9 cellular contexts compared by ENCODE assay signal in genomic region chr1:99662581-99663208, GRCh38. TPM values are rescaled to one million over a fixed set of nuclear protein-coding genes. Genes with fewer than 3 reads are reported as not detected.
DNase-seq lines count a peak whose midpoint lies in the region; ATAC-seq and TF ChIP-seq lines count a peak whose summit lies in the region.
"Had no signal": no experiment of that assay in that cellular context is flagged by ENCODE, and none has a peak within 500 bp of the region (broad histone marks: within the 10 kb centered on the region; RNA-seq: fewer than 3 reads in every experiment).

No MANE protein-coding gene starts in this region.

- no peaks in the 10 kb centered on the region for H3K4me1 ChIP-seq in aorta (ENCODE audit: control insufficient read depth in 1 of 2, insufficient read depth in 2 of 2, low read length in 2 of 2)

- no peaks in the 10 kb centered on the region for H3K36me3 ChIP-seq in aorta (ENCODE audit: control insufficient read depth in 1 of 2, insufficient read depth in 2 of 2, low read length in 1 of 2)

- WGBS in aorta, 2 donors = 24% methylated on average over 3 of the region's 3 CpGs

- intact Hi-C loops in aorta (cut with DNase I) = no loop called here

- H3K27ac Mint-ChIP-seq in nephron progenitor cell = peak overlapping the region; percentile 77
- no peak overlapping the region for H3K27ac Mint-ChIP-seq in activated CD8-positive, alpha-beta memory T cell treated with anti-CD3 and anti-CD28 coated beads, Interleukin-2, amount 10 ng/mL, durations not matched to agents 7 days and 5 days
- H3K27ac Mint-ChIP-seq: activated CD4-positive, alpha-beta T cell treated with anti-CD3 and anti-CD28 coated beads for 36 hours had no signal

- peaks cover 10% of the 10 kb centered on the region for H3K4me1 Mint-ChIP-seq in nephron progenitor cell
- no peaks in the 10 kb centered on the region for H3K4me1 Mint-ChIP-seq in activated CD8-positive, alpha-beta memory T cell treated with anti-CD3 and anti-CD28 coated beads, Interleukin-2, amount 10 ng/mL, durations not matched to agents 7 days and 5 days
- H3K4me1 Mint-ChIP-seq: activated CD4-positive, alpha-beta T cell treated with anti-CD3 and anti-CD28 coated beads for 36 hours had no signal

- no peak for TF ChIP-seq CTCF in nephron progenitor cell (IDR thresholded peaks at IDR 0.05)

- no peaks in the 10 kb centered on the region for H3K9me3 ChIP-seq in aorta (ENCODE audit: control insufficient read depth, low read length)

- H3K4me3 ChIP-seq in aorta (ENCODE audit: low read length in 2 of 2) = no peak overlapping the region

- CTCF ChIA-PET in activated CD8-positive, alpha-beta memory T cell treated with anti-CD3 and anti-CD28 coated beads, Interleukin-2, amount 10 ng/mL, durations not matched to agents 7 days and 5 days (lab: Charles Lee) = no interaction called here

- H3K4me3 Mint-ChIP-seq in nephron progenitor cell = no peak overlapping the region
- no peak overlapping the region for H3K4me3 Mint-ChIP-seq in activated CD8-positive, alpha-beta memory T cell treated with anti-CD3 and anti-CD28 coated beads, Interleukin-2, amount 10 ng/mL, durations not matched to agents 7 days and 5 days
- H3K4me3 Mint-ChIP-seq: activated CD4-positive, alpha-beta T cell treated with anti-CD3 and anti-CD28 coated beads for 36 hours had no signal

- H3K9me3 Mint-ChIP-seq in nephron progenitor cell = no peaks in the 10 kb centered on the region
- H3K9me3 Mint-ChIP-seq in activated CD8-positive, alpha-beta memory T cell treated with anti-CD3 and anti-CD28 coated beads, Interleukin-2, amount 10 ng/mL, durations not matched to agents 7 days and 5 days (ENCODE audit: low read depth) = no peaks in the 10 kb centered on the region

- in situ Hi-C loops in SK-MEL-5 (cut with HindIII; ENCODE audit: low pct_unique_long_range_greater_than_20kb, low sequenced_read_pairs) = no loop called here

- H3K27me3 Mint-ChIP-seq in nephron progenitor cell (ENCODE audit: low read depth, poor library complexity) = no peaks in the 10 kb centered on the region
- H3K27me3 Mint-ChIP-seq in activated CD8-positive, alpha-beta memory T cell treated with anti-CD3 and anti-CD28 coated beads, Interleukin-2, amount 10 ng/mL, durations not matched to agents 7 days and 5 days = peaks cover 14% of the 10 kb centered on the region

- ATAC-seq in aorta (ENCODE audit: low FRiP score) = peak; percentile 82
- ATAC-seq in GM21528 (IDR thresholded peaks at IDR 0.05; ENCODE audit: low FRiP score, unreplicated experiment) = no peak
- ATAC-seq in activated CD8-positive, alpha-beta memory T cell treated with anti-CD3 and anti-CD28 coated beads, Interleukin-2, amount 10 ng/mL, durations not matched to agents 7 days and 5 days = no peak
- ATAC-seq: activated CD4-positive, alpha-beta T cell treated with anti-CD3 and anti-CD28 coated beads for 36 hours; stimulated activated naive CD8-positive, alpha-beta T cell treated with anti-CD3 and anti-CD28 coated beads, Interleukin-15, Interleukin-2, amounts not matched to agents 100 U/mL and 50 U/mL, for 24 hours had no signal

- no peaks in the 10 kb centered on the region for H3K27me3 ChIP-seq in aorta (ENCODE audit: control insufficient read depth in 1 of 2, insufficient read depth in 2 of 2, low read length in 1 of 2)

- no peak overlapping the region for H3K27ac ChIP-seq in aorta (ENCODE audit: low read depth in 1 of 2, low read length in 2 of 2)

- H3K36me3 Mint-ChIP-seq in nephron progenitor cell (ENCODE audit: low read depth) = no peaks in the 10 kb centered on the region
- no peaks in the 10 kb centered on the region for H3K36me3 Mint-ChIP-seq in activated CD8-positive, alpha-beta memory T cell treated with anti-CD3 and anti-CD28 coated beads, Interleukin-2, amount 10 ng/mL, durations not matched to agents 7 days and 5 days

- DNase-seq in SK-MEL-5 (ENCODE audit: low read depth, low spot score) = peak; percentile 81
- peak; percentile 98 for DNase-seq in fibroblast of peridontal ligament (ENCODE audit: extremely low read depth)
- no peak for DNase-seq in nephron progenitor cell
- peak; percentile 61 to 79 for DNase-seq in aorta
- no peak for DNase-seq in activated T-cell treated with anti-CD3 and anti-CD28 coated beads for 4 hours
- no peak for DNase-seq in activated CD8-positive, alpha-beta memory T cell treated with anti-CD3 and anti-CD28 coated beads, Interleukin-2, amount 10 ng/mL, durations not matched to agents 7 days and 5 days
- DNase-seq: activated CD4-positive, alpha-beta T cell treated with anti-CD3 and anti-CD28 coated beads for 36 hours; stimulated activated naive CD8-positive, alpha-beta T cell treated with anti-CD3 and anti-CD28 coated beads, Interleukin-15, Interleukin-2, amounts not matched to agents 100 U/mL and 50 U/mL, for 24 hours had no signal

RNA-seq across cellular contexts. Expression of gene PALMD, which starts 16.8 kb away (rescaled TPM):
- 0.11 and 0.40 TPM in 2 replicates for total RNA-seq in SK-MEL-5 (2014; rRNA removed; shearing (Covaris generic))
- polyA plus RNA-seq in SK-MEL-5 (2015; cell fraction: cytosol; rRNA removed) = 0.25 and 0.30 TPM in 2 replicates
- polyA plus RNA-seq in SK-MEL-5 (2015; cell fraction: nucleus; rRNA removed) = 0.33 and 0.38 TPM in 2 replicates
- total RNA-seq in aorta = 10 to 100 TPM; 27.2 to 40.0 TPM
- 1 to 10 TPM; 2.7 to 3.4 TPM for polyA plus RNA-seq in aorta
- total RNA-seq in activated CD8-positive, alpha-beta memory T cell treated with anti-CD3 and anti-CD28 coated beads, Interleukin-2, amount 10 ng/mL, durations not matched to agents 7 days and 5 days = not detected
- total RNA-seq: activated CD4-positive, alpha-beta T cell treated with anti-CD3 and anti-CD28 coated beads for 36 hours had no signal

Comparison
In these comparisons a context has a peak if more than half of its experiments do, and no peak if none do; other contexts are left out.
1. DNase-seq: peak in SK-MEL-5 (single experiment), fibroblast of peridontal ligament (single experiment) and aorta (2 of 2); none in nephron progenitor cell (single experiment), activated T-cell treated with anti-CD3 and anti-CD28 coated beads for 4 hours (single experiment) and activated CD8-positive, alpha-beta memory T cell treated with anti-CD3 and anti-CD28 coated beads, Interleukin-2, amount 10 ng/mL, durations not matched to agents 7 days and 5 days (single experiment).
2. RNA of gene PALMD, which starts 16.8 kb away (total RNA-seq): 27.2 to 40.0 TPM in aorta; 0.11 to 0.40 TPM in SK-MEL-5 and not detected in activated CD8-positive, alpha-beta memory T cell treated with anti-CD3 and anti-CD28 coated beads, Interleukin-2, amount 10 ng/mL, durations not matched to agents 7 days and 5 days; every median in the first group is over 10 times any median in the second.